ENCODE assay signal across 8 cellular contexts in the genomic region with DNA sequence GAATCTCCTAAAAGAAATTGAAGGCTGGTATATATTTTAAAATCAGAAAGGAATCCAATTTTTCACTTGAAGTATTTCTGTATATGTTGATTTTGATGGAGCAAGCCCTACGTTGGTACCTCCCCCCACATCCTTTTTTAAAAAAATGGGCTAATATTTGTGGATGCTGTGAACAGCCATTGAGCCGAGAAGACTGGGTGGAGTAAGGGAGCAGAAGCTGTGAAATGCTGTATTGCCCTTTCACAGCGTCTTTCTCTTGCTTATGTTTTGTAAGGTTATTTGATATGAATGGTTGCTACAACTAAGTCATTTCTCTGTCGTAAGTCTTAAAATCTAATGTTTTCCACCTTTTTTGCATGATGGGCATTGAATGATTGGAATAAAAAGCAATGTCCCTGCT. TPM values are rescaled to one million over a fixed set of nuclear protein-coding genes. Genes with fewer than 3 reads are reported as not detected.
DNase-seq lines count a peak whose midpoint lies in the region; ATAC-seq and TF ChIP-seq lines count a peak whose summit lies in the region.

No MANE protein-coding gene starts in this region.

- H3K4me1 Mint-ChIP-seq in CD4-positive, CD25-positive, alpha-beta regulatory T cell = peaks cover 27 to 52% (median 42%) of the 10 kb centered on the region in 4 donors
- peaks cover 29 to 40% of the 10 kb centered on the region in 2 donors for H3K4me1 Mint-ChIP-seq in natural killer cell treated with Interleukin-12 subunit alpha and Interleukin-12 subunit beta and Interleukin-15 and Interleukin-18, amount 100 ng/mL, for 72 hours (ENCODE audit: low read depth in 2 of 2)

- peak overlapping the region; percentile 98 for H3K27ac ChIP-seq in CD4-positive, CD25-positive, alpha-beta regulatory T cell (ENCODE audit: insufficient read depth, low read length, poor library complexity, severe bottlenecking)

- H3K36me3 Mint-ChIP-seq in CD4-positive, CD25-positive, alpha-beta regulatory T cell = no peaks in the 10 kb centered on the region
- peaks cover 6% of the 10 kb centered on the region for H3K36me3 Mint-ChIP-seq in natural killer cell treated with Interleukin-12 subunit alpha and Interleukin-12 subunit beta and Interleukin-15 and Interleukin-18, amount 100 ng/mL, for 72 hours

- no peaks in the 10 kb centered on the region for H3K27me3 Mint-ChIP-seq in CD4-positive, CD25-positive, alpha-beta regulatory T cell
- H3K27me3 Mint-ChIP-seq in natural killer cell treated with Interleukin-12 subunit alpha and Interleukin-12 subunit beta and Interleukin-15 and Interleukin-18, amount 100 ng/mL, for 72 hours = no peaks in the 10 kb centered on the region

- ATAC-seq in CD4-positive, CD25-positive, alpha-beta regulatory T cell (ENCODE audit: low read depth in 2 of 2) = no peak
- no peak for ATAC-seq in natural killer cell treated with Interleukin-12 subunit alpha and Interleukin-12 subunit beta and Interleukin-15 and Interleukin-18, amount 100 ng/mL, for 72 hours
- ATAC-seq in HG02970 (IDR thresholded peaks at IDR 0.05; ENCODE audit: low FRiP score, unreplicated experiment) = no peak

- H3K4me1 ChIP-seq in CD4-positive, CD25-positive, alpha-beta regulatory T cell (ENCODE audit: control insufficient read depth, insufficient read depth, low read length, poor library complexity, severe bottlenecking) = peaks cover 58% of the 10 kb centered on the region

- H3K9me3 ChIP-seq in CD4-positive, CD25-positive, alpha-beta regulatory T cell (ENCODE audit: control insufficient read depth in 2 of 2, low read length in 2 of 2) = no peaks in the 10 kb centered on the region
- H3K9me3 ChIP-seq in MG63 = no peaks in the 10 kb centered on the region

- peak overlapping the region; percentile 98 for H3K4me3 ChIP-seq in CD4-positive, CD25-positive, alpha-beta regulatory T cell (ENCODE audit: low read depth, low read length)
- H3K4me3 ChIP-seq in MG63 = peak overlapping the region; percentile 91
- H3K4me3 ChIP-seq in choroid plexus epithelial cell (ENCODE audit: low read depth, low read length) = peak overlapping the region; percentile 89

- no peaks in the 10 kb centered on the region for H3K27me3 ChIP-seq in CD4-positive, CD25-positive, alpha-beta regulatory T cell (ENCODE audit: control insufficient read depth, insufficient read depth, low read length)
- no peaks in the 10 kb centered on the region for H3K27me3 ChIP-seq in MG63

- no peak for TF ChIP-seq CTCF in choroid plexus epithelial cell (conservative IDR thresholded peaks at IDR 0.05; ENCODE audit: low read depth, low read length)

- peak overlapping the region in 2 of 3 donors; percentile 46 to 67 for H3K27ac Mint-ChIP-seq in CD4-positive, CD25-positive, alpha-beta regulatory T cell
- peak overlapping the region; percentile 85 to 92 for H3K27ac Mint-ChIP-seq in natural killer cell treated with Interleukin-12 subunit alpha and Interleukin-12 subunit beta and Interleukin-15 and Interleukin-18, amount 100 ng/mL, for 72 hours

- peaks cover 0 to 1% (median 0%) of the 10 kb centered on the region in 7 donors for H3K9me3 Mint-ChIP-seq in CD4-positive, CD25-positive, alpha-beta regulatory T cell
- H3K9me3 Mint-ChIP-seq in natural killer cell treated with Interleukin-12 subunit alpha and Interleukin-12 subunit beta and Interleukin-15 and Interleukin-18, amount 100 ng/mL, for 72 hours = no peaks in the 10 kb centered on the region

- DNase-seq in CD4-positive, CD25-positive, alpha-beta regulatory T cell = peak in 1 of 3 donors; percentile 10
- no peak for DNase-seq in MG63
- DNase-seq in choroid plexus epithelial cell (ENCODE audit: low read depth) = peak; percentile 39
- no peak for DNase-seq in natural killer cell treated with Interleukin-12 subunit alpha and Interleukin-12 subunit beta and Interleukin-15 and Interleukin-18, amount 100 ng/mL, for 72 hours (ENCODE audit: low spot score)
- DNase-seq in SW 1271 (lab: John Stamatoyannopoulos, UW) = no peak
- no peak for DNase-seq in activated effector memory CD4-positive, alpha-beta T cell treated with anti-CD3 and anti-CD28 coated beads, Interleukin-2, amount 50 U/mL, for 16 hours
- no peak for DNase-seq in NCI-H2029 (lab: John Stamatoyannopoulos, UW)

- no peaks in the 10 kb centered on the region for H3K36me3 ChIP-seq in CD4-positive, CD25-positive, alpha-beta regulatory T cell (ENCODE audit: control insufficient read depth, insufficient read depth, low read length)
- 0 out of 2 replicates have a peak, but pooled peaks cover 2% of the 10 kb centered on the region for H3K36me3 ChIP-seq in MG63

- peak overlapping the region; percentile 93 to 100 (median 96) for H3K4me3 Mint-ChIP-seq in CD4-positive, CD25-positive, alpha-beta regulatory T cell
- H3K4me3 Mint-ChIP-seq in natural killer cell treated with Interleukin-12 subunit alpha and Interleukin-12 subunit beta and Interleukin-15 and Interleukin-18, amount 100 ng/mL, for 72 hours = peak overlapping the region; percentile 94

RNA-seq across cellular contexts. Expression of gene PAFAH1B1, which starts 2.3 kb away (rescaled TPM):
- total RNA-seq in CD4-positive, CD25-positive, alpha-beta regulatory T cell = 174 TPM
- polyA plus RNA-seq in CD4-positive, CD25-positive, alpha-beta regulatory T cell = 10 to 100 TPM; 20.6 to 39.7 (median 27.3) TPM
- total RNA-seq in MG63 (2014; rRNA removed; shearing (Covaris generic); ENCODE audit: low replicate concordance) = 66.4 and 179 TPM in 2 replicates
- 100 to 1,000 TPM; 192 to 217 TPM for total RNA-seq in natural killer cell treated with Interleukin-12 subunit alpha and Interleukin-12 subunit beta and Interleukin-15 and Interleukin-18, amount 100 ng/mL, for 72 hours
